ENCODE assay signal across 12 cellular contexts in the genomic region with DNA sequence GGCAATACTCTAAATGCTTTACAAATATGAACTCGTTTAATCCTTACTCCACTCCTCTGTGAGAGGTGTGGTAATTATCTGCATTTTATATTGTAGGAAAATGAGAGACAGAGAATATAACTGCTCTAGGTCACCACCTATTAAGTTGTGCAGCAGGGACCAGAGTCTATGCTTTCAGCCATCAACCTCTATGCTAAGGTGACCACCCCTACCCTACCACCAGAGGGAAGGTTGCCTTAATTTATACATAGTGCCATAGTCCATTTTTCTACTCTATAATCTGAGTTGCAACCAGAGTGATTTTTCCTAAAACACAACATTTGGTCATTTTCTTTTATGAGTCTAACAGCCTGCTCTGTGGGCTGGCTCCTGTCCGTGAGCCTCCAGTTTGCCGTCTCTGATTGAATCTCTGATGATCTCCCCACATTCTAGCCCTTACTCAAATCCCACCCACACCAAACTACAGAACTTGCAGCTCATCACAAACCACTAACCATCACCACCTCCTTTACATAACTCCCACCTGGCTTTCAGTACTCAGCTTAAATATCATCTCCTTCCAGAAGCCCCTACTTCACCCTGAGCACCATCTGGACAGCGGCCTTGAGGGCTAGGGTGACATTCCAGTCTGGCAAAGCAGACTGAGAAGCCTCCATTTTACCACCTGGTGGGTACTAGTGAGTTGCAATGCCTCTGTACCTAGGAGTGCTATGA.
DNase-seq lines count a peak whose midpoint lies in the region; ATAC-seq and TF ChIP-seq lines count a peak whose summit lies in the region.
"Had no signal": no experiment of that assay in that cellular context is flagged by ENCODE, and none has a peak within 500 bp of the region (broad histone marks: within the 10 kb centered on the region; RNA-seq: fewer than 3 reads in every experiment).

No MANE protein-coding gene starts in this region.

- no peak for TF ChIP-seq EP300 in sigmoid colon (IDR thresholded peaks at IDR 0.05)

- CTCF ChIA-PET in activated CD8-positive, alpha-beta memory T cell treated with anti-CD3 and anti-CD28 coated beads, Interleukin-2, amount 10 ng/mL, durations not matched to agents 7 days and 5 days (lab: Charles Lee), result interaction anchor here (0.9 to 2.4 kb wide), 4 partner anchors 8 to 597 kb away, joined by 3 to 7 read pairs (median 4); partner anchors contain the start of gene MON2
- CTCF ChIA-PET in MCF 10A (lab: Yijun Ruan, JAX), result interaction anchor here (0.6 to 2.1 kb wide), 5 partner anchors 9 to 227 kb away, joined by 3 to 8 read pairs (median 6); no protein-coding TSS in a partner anchor

- 71 to 78% methylated on average over 4 of the region's 4 CpGs for WGBS in sigmoid colon, 2 donors

- peaks cover 37% of the 10 kb centered on the region for H3K27me3 Mint-ChIP-seq in activated CD8-positive, alpha-beta memory T cell treated with anti-CD3 and anti-CD28 coated beads, Interleukin-2, amount 10 ng/mL, durations not matched to agents 7 days and 5 days
- H3K27me3 Mint-ChIP-seq in osteocyte (ENCODE audit: unreplicated experiment) (no peaks in the 10 kb centered on the region), MCF 10A (ENCODE audit: insufficient read depth, unreplicated experiment) (no peaks in the 10 kb centered on the region)

- H3K4me1 Mint-ChIP-seq in activated CD8-positive, alpha-beta memory T cell treated with anti-CD3 and anti-CD28 coated beads, Interleukin-2, amount 10 ng/mL, durations not matched to agents 7 days and 5 days, result peaks cover 35% of the 10 kb centered on the region
- peaks cover 31% of the 10 kb centered on the region for H3K4me1 Mint-ChIP-seq in osteocyte (ENCODE audit: unreplicated experiment)
- H3K4me1 Mint-ChIP-seq in MCF 10A (ENCODE audit: insufficient read depth, unreplicated experiment), result no peaks in the 10 kb centered on the region

- no peaks in the 10 kb centered on the region for H3K9me3 Mint-ChIP-seq in activated CD8-positive, alpha-beta memory T cell treated with anti-CD3 and anti-CD28 coated beads, Interleukin-2, amount 10 ng/mL, durations not matched to agents 7 days and 5 days (ENCODE audit: low read depth)
- H3K9me3 Mint-ChIP-seq in osteocyte (ENCODE audit: unreplicated experiment), result no peaks in the 10 kb centered on the region
- H3K9me3 Mint-ChIP-seq in MCF 10A (ENCODE audit: unreplicated experiment), result no peaks in the 10 kb centered on the region

- H3K27ac ChIP-seq in ascending aorta (no peak overlapping the region), sigmoid colon (no peak overlapping the region)

- intact Hi-C loops in ascending aorta (cut with DNase I) (no loop called here), MCF 10A (cut with micrococcal nuclease) (no loop called here), sigmoid colon (cut with DNase I) (no loop called here)

- no peak overlapping the region for H3K4me3 ChIP-seq in ascending aorta
- H3K4me3 ChIP-seq in sigmoid colon, result no peak overlapping the region

- H3K4me3 Mint-ChIP-seq in activated CD8-positive, alpha-beta memory T cell treated with anti-CD3 and anti-CD28 coated beads, Interleukin-2, amount 10 ng/mL, durations not matched to agents 7 days and 5 days, result no peak overlapping the region
- H3K4me3 Mint-ChIP-seq in osteocyte (ENCODE audit: unreplicated experiment) (no peak overlapping the region), MCF 10A (ENCODE audit: unreplicated experiment) (no peak overlapping the region)

- no TSS peak for BruUV-seq in MCF 10A (replicated peaks; lab: Mats Ljungman, UMichigan)

- peak; percentile 34 for ATAC-seq in activated CD8-positive, alpha-beta memory T cell treated with anti-CD3 and anti-CD28 coated beads, Interleukin-2, amount 10 ng/mL, durations not matched to agents 7 days and 5 days
- ATAC-seq in GM21576 (IDR thresholded peaks at IDR 0.05; ENCODE audit: unreplicated experiment), result peak; percentile 56
- peak; percentile 44 for ATAC-seq in HG03354 (IDR thresholded peaks at IDR 0.05; ENCODE audit: poor library complexity, severe bottlenecking, unreplicated experiment)

- H3K36me3 Mint-ChIP-seq in activated CD8-positive, alpha-beta memory T cell treated with anti-CD3 and anti-CD28 coated beads, Interleukin-2, amount 10 ng/mL, durations not matched to agents 7 days and 5 days, result no peaks in the 10 kb centered on the region
- H3K36me3 Mint-ChIP-seq in osteocyte (ENCODE audit: unreplicated experiment) (peaks cover 9% of the 10 kb centered on the region), MCF 10A (ENCODE audit: insufficient read depth, unreplicated experiment) (no peaks in the 10 kb centered on the region)

- no peak for TF ChIP-seq POLR2A in sigmoid colon (IDR thresholded peaks at IDR 0.05)

- no peaks in the 10 kb centered on the region for H3K27me3 ChIP-seq in ascending aorta
- no peaks in the 10 kb centered on the region for H3K27me3 ChIP-seq in sigmoid colon

- H3K9me3 ChIP-seq in ascending aorta (no peaks in the 10 kb centered on the region), sigmoid colon (no peaks in the 10 kb centered on the region)

- TF ChIP-seq CTCF in osteocyte (IDR thresholded peaks at IDR 0.05) (no peak), ascending aorta (IDR thresholded peaks at IDR 0.05) (no peak), MCF 10A (IDR thresholded peaks at IDR 0.05; ENCODE audit: unreplicated experiment) (no peak), sigmoid colon (IDR thresholded peaks at IDR 0.05) (no peak)

- H3K27ac Mint-ChIP-seq in activated CD8-positive, alpha-beta memory T cell treated with anti-CD3 and anti-CD28 coated beads, Interleukin-2, amount 10 ng/mL, durations not matched to agents 7 days and 5 days, result no peak overlapping the region
- H3K27ac Mint-ChIP-seq in osteocyte (ENCODE audit: unreplicated experiment) (peak overlapping the region; percentile 2), MCF 10A (ENCODE audit: low read depth, unreplicated experiment) (no peak overlapping the region)

- H3K4me1 ChIP-seq in ascending aorta (no peaks in the 10 kb centered on the region), sigmoid colon (peaks cover 0 to 4% (median 0%) of the 10 kb centered on the region in 4 donors)

- DNase-seq in activated CD8-positive, alpha-beta memory T cell treated with anti-CD3 and anti-CD28 coated beads, Interleukin-2, amount 10 ng/mL, durations not matched to agents 7 days and 5 days, result no peak
- no peak for DNase-seq in activated CD8-positive, alpha-beta memory T cell treated with anti-CD3 and anti-CD28 coated beads, Interleukin-2, amount 50 U/mL, for 48 hours
- DNase-seq in osteocyte (ENCODE audit: extremely low spot score, unreplicated experiment), result no peak
- DNase-seq in ascending aorta (ENCODE audit: low spot score in 2 of 2), result no peak
- DNase-seq in MCF 10A (ENCODE audit: unreplicated experiment), result no peak
- DNase-seq in sigmoid colon, result no peak
- DNase-seq: activated naive CD4-positive, alpha-beta T cell; EL; NCI-H1436 treated with DMSO at 0.1 percent for 48 hours; stimulated activated CD4-positive, alpha-beta T cell treated with anti-CD3 and anti-CD28 coated beads, Interleukin-12 subunit alpha, Interleukin-12 subunit beta, amount 100 ng/mL, for 4 hours had no signal

- POLR2A ChIA-PET in MCF 10A (lab: Yijun Ruan, JAX), result no interaction called here

- H3K36me3 ChIP-seq in ascending aorta (no peaks in the 10 kb centered on the region), sigmoid colon (no peaks in the 10 kb centered on the region)
